ENCODE assay signal across 14 cellular contexts in the genomic region with DNA sequence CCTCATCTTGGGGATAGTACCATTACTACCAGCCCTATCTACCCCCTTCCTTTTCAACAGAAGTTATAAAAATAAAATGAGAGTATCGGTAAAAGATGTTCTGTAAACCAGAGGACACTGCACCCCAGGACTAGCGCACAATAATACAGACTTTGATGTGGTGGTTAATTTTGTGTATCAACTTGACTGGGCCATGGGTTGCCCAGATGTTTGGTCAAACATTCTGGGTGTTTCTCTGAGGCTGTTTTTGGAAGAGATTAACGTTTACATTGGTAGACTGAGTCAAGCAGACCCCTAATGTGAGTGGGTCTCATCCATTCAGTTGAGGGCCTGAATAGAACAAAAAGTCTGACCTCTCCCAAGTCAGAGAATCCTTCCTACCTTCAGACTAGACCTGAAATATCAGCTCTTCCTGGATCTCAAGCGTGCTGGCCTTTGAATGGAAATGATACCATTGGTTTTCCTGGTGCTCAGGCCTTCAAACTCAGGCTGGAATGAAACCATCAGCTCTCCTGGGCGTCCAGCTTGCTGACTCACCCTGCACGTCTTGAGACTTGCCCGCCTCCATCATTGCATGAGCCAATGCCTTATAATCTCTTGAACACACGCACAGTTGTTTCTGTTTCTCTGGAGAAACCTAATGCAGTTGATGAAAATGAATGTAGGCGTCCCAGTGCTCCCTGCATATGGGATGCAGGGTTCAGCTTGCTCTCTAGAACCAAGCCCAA. TPM values are rescaled to one million over a fixed set of nuclear protein-coding genes. Genes with fewer than 3 reads are reported as not detected.
DNase-seq lines count a peak whose midpoint lies in the region; ATAC-seq and TF ChIP-seq lines count a peak whose summit lies in the region.
"Had no signal": no experiment of that assay in that cellular context is flagged by ENCODE, and none has a peak within 500 bp of the region (broad histone marks: within the 10 kb centered on the region; RNA-seq: fewer than 3 reads in every experiment).

No MANE protein-coding gene starts in this region.

- no peak for TF ChIP-seq CTCF in foreskin keratinocyte (conservative IDR thresholded peaks at IDR 0.05)

- ATAC-seq in foreskin keratinocyte: peak; percentile 72
- ATAC-seq: stimulated activated effector memory CD8-positive, alpha-beta T cell treated with anti-CD3 and anti-CD28 coated beads, Interleukin-12 subunit alpha, Interleukin-12 subunit beta, amount 100 ng/mL, for 72 hours had no signal

- DNase-seq in AG08396 (ENCODE audit: low spot score) (peak; percentile 68), HT1080 (ENCODE audit: low read depth) (peak; percentile 67), astrocyte of the hippocampus (ENCODE audit: low read depth, low spot score) (peak; percentile 70), foreskin keratinocyte (peak; percentile 72 to 87), HuH-7 (ENCODE audit: low spot score) (no peak), KG1 (lab: John Stamatoyannopoulos, UW) (no peak), NCI-H526 treated with DMSO at 0.1 percent for 48 hours (lab: John Stamatoyannopoulos, UW) (no peak), NCI-H2227 treated with DMSO at 0.1 percent for 48 hours (lab: John Stamatoyannopoulos, UW) (no peak)
- DNase-seq: activated naive CD8-positive, alpha-beta T cell treated with anti-CD3 and anti-CD28 coated beads for 36 hours; left cardiac atrium; NCI-H1694 treated with DMSO at 0.1 percent for 48 hours had no signal

- no peaks in the 10 kb centered on the region for H3K4me1 ChIP-seq in foreskin keratinocyte
- H3K4me1 ChIP-seq: SJSA1 had no signal

- H3K27ac ChIP-seq in foreskin keratinocyte: peak overlapping the region; percentile 52
- H3K27ac ChIP-seq: BLaER1, SJSA1 had no signal

- H3K27me3 ChIP-seq in foreskin keratinocyte: no peaks in the 10 kb centered on the region
- H3K27me3 ChIP-seq: BLaER1, SJSA1 had no signal

RNA-seq across cellular contexts. Expression of a gene that starts 10.1 kb away (rescaled TPM):
- total RNA-seq in HT1080 (2014; rRNA removed; shearing (Covaris generic)): 19.6 and 25.2 TPM in 2 replicates
- polyA plus RNA-seq in HT1080 (2015; cell fraction: cytosol; rRNA removed): 12.1 and 14.5 TPM in 2 replicates
- 17.1 and 20.8 TPM in 2 replicates for polyA plus RNA-seq in HT1080 (2015; cell fraction: nucleus; rRNA removed)
- 7.3 and 9.5 TPM in 2 replicates for total RNA-seq in foreskin keratinocyte
- 9.2 and 12.1 TPM in 2 replicates for polyA plus RNA-seq in foreskin keratinocyte

RNA-seq across cellular contexts. Expression of a gene that starts 19.8 kb away (rescaled TPM):
- 11.7 and 12.1 TPM in 2 replicates for total RNA-seq in HT1080 (2014; rRNA removed; shearing (Covaris generic))
- polyA plus RNA-seq in HT1080 (2015; cell fraction: cytosol; rRNA removed): 21.1 and 21.3 TPM in 2 replicates
- polyA plus RNA-seq in HT1080 (2015; cell fraction: nucleus; rRNA removed): 24.2 and 26.8 TPM in 2 replicates
- total RNA-seq in foreskin keratinocyte: 7.9 and 8.8 TPM in 2 replicates
- polyA plus RNA-seq in foreskin keratinocyte: 10.3 and 12.5 TPM in 2 replicates

Comparison
In these comparisons a context has a peak if more than half of its experiments do, and no peak if none do; other contexts are left out.
1. DNase-seq: peak in AG08396 (single experiment), HT1080 (single experiment), astrocyte of the hippocampus (single experiment) and foreskin keratinocyte (2 of 2); none in HuH-7 (single experiment), KG1 (single experiment), NCI-H526 treated with DMSO at 0.1 percent for 48 hours (single experiment) and NCI-H2227 treated with DMSO at 0.1 percent for 48 hours (single experiment).